In the genomic region with DNA sequence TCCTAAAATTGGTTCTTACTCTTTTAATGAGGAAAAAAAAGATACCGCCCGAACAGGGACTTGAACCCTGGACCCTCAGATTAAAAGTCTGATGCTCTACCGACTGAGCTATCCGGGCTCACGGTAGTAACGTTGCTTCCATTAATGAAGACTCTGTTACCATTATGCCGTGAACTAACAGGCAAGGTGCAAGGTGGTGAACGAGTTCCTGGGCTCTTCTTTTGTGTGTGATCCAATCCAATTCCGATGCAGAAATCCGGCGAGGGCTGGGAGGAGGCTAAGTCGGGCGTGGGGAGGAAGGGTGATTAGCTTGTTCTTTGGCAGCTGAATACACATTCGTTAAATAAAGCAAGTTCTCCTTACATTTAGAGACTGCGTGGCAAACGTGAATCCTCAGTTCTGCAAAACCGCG, we compare ENCODE assay signal across 1 cellular context.
TF ChIP-seq lines count a peak whose summit lies in the region.

No MANE protein-coding gene starts in this region.

TF ChIP-seq in HepG2, 621 proteins besides CTCF, POLR2A, EP300 and RAD21 (continued from another document and continues in another):
- TF ChIP-seq, protein P1, sequence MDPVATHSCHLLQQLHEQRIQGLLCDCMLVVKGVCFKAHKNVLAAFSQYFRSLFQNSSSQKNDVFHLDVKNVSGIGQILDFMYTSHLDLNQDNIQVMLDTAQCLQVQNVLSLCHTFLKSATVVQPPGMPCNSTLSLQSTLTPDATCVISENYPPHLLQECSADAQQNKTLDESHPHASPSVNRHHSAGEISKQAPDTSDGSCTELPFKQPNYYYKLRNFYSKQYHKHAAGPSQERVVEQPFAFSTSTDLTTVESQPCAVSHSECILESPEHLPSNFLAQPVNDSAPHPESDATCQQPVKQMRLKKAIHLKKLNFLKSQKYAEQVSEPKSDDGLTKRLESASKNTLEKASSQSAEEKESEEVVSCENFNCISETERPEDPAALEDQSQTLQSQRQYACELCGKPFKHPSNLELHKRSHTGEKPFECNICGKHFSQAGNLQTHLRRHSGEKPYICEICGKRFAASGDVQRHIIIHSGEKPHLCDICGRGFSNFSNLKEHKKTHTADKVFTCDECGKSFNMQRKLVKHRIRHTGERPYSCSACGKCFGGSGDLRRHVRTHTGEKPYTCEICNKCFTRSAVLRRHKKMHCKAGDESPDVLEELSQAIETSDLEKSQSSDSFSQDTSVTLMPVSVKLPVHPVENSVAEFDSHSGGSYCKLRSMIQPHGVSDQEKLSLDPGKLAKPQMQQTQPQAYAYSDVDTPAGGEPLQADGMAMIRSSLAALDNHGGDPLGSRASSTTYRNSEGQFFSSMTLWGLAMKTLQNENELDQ (CRISPR knock-in tag; IDR thresholded peaks at IDR 0.05; ENCODE audit: borderline replicate concordance): no peak
- TF ChIP-seq DZIP1 (CRISPR knock-in tag; IDR thresholded peaks at IDR 0.05) (no peak), ZNF747 (CRISPR knock-in tag; IDR thresholded peaks at IDR 0.05; ENCODE audit: borderline replicate concordance) (no peak), ZMAT5 (CRISPR knock-in tag; IDR thresholded peaks at IDR 0.05; ENCODE audit: borderline replicate concordance, low read depth) (no peak), RFXANK (CRISPR knock-in tag; IDR thresholded peaks at IDR 0.05) (no peak), IRF2 (CRISPR knock-in tag; IDR thresholded peaks at IDR 0.05) (peak; percentile 55; the same call in 1 of the 2 replicates), ZBTB38 (CRISPR knock-in tag; IDR thresholded peaks at IDR 0.05) (no peak; the same call in 1 of the 2 replicates), TMF1 (CRISPR knock-in tag; IDR thresholded peaks at IDR 0.05; ENCODE audit: low read depth) (no peak), ZNF615 (CRISPR knock-in tag; IDR thresholded peaks at IDR 0.05; ENCODE audit: borderline replicate concordance) (no peak), ZFP41 (CRISPR knock-in tag; IDR thresholded peaks at IDR 0.05; ENCODE audit: borderline replicate concordance) (no peak), ZNF207 (IDR thresholded peaks at IDR 0.05; ENCODE audit: borderline replicate concordance) (no peak), EEA1 (CRISPR knock-in tag; IDR thresholded peaks at IDR 0.05; ENCODE audit: borderline replicate concordance) (no peak), ZNF101 (CRISPR knock-in tag; IDR thresholded peaks at IDR 0.05; ENCODE audit: borderline replicate concordance, low read depth) (no peak), ASH2L (IDR thresholded peaks at IDR 0.05; ENCODE audit: insufficient read length, low read depth, low read length) (no peak), ZHX2 (IDR thresholded peaks at IDR 0.05; ENCODE audit: low read depth) (no peak), ZHX2 (CRISPR knock-in tag; IDR thresholded peaks at IDR 0.05; ENCODE audit: borderline replicate concordance) (no peak), ATF5 (CRISPR knock-in tag; IDR thresholded peaks at IDR 0.05; ENCODE audit: low read depth) (no peak), ARID2 (CRISPR knock-in tag; IDR thresholded peaks at IDR 0.05; ENCODE audit: borderline replicate concordance) (no peak), TRIM24 (CRISPR knock-in tag; IDR thresholded peaks at IDR 0.05) (no peak), RARA (CRISPR knock-in tag; IDR thresholded peaks at IDR 0.05) (no peak), TBX3 (IDR thresholded peaks at IDR 0.05; ENCODE audit: borderline replicate concordance) (peak; percentile 18; the same call in 1 of the 2 replicates), RELA (CRISPR knock-in tag; IDR thresholded peaks at IDR 0.05) (no peak), FOXA1 (IDR thresholded peaks at IDR 0.05) (no peak), FOXA1 (CRISPR knock-in tag; IDR thresholded peaks at IDR 0.05) (no peak), RFXAP (CRISPR knock-in tag; IDR thresholded peaks at IDR 0.05; ENCODE audit: borderline replicate concordance) (0 out of 2 replicates have a peak, but pooled peaks have one; percentile 23), MEIS1 (CRISPR knock-in tag; IDR thresholded peaks at IDR 0.05; ENCODE audit: borderline replicate concordance) (no peak)
- TF ChIP-seq, protein P2, sequence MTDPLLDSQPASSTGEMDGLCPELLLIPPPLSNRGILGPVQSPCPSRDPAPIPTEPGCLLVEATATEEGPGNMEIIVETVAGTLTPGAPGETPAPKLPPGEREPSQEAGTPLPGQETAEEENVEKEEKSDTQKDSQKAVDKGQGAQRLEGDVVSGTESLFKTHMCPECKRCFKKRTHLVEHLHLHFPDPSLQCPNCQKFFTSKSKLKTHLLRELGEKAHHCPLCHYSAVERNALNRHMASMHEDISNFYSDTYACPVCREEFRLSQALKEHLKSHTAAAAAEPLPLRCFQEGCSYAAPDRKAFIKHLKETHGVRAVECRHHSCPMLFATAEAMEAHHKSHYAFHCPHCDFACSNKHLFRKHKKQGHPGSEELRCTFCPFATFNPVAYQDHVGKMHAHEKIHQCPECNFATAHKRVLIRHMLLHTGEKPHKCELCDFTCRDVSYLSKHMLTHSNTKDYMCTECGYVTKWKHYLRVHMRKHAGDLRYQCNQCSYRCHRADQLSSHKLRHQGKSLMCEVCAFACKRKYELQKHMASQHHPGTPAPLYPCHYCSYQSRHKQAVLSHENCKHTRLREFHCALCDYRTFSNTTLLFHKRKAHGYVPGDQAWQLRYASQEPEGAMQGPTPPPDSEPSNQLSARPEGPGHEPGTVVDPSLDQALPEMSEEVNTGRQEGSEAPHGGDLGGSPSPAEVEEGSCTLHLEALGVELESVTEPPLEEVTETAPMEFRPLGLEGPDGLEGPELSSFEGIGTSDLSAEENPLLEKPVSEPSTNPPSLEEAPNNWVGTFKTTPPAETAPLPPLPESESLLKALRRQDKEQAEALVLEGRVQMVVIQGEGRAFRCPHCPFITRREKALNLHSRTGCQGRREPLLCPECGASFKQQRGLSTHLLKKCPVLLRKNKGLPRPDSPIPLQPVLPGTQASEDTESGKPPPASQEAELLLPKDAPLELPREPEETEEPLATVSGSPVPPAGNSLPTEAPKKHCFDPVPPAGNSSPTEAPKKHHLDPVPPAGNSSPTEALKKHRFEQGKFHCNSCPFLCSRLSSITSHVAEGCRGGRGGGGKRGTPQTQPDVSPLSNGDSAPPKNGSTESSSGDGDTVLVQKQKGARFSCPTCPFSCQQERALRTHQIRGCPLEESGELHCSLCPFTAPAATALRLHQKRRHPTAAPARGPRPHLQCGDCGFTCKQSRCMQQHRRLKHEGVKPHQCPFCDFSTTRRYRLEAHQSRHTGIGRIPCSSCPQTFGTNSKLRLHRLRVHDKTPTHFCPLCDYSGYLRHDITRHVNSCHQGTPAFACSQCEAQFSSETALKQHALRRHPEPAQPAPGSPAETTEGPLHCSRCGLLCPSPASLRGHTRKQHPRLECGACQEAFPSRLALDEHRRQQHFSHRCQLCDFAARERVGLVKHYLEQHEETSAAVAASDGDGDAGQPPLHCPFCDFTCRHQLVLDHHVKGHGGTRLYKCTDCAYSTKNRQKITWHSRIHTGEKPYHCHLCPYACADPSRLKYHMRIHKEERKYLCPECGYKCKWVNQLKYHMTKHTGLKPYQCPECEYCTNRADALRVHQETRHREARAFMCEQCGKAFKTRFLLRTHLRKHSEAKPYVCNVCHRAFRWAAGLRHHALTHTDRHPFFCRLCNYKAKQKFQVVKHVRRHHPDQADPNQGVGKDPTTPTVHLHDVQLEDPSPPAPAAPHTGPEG (CRISPR knock-in tag; IDR thresholded peaks at IDR 0.05): no peak
- TF ChIP-seq, protein P3, sequence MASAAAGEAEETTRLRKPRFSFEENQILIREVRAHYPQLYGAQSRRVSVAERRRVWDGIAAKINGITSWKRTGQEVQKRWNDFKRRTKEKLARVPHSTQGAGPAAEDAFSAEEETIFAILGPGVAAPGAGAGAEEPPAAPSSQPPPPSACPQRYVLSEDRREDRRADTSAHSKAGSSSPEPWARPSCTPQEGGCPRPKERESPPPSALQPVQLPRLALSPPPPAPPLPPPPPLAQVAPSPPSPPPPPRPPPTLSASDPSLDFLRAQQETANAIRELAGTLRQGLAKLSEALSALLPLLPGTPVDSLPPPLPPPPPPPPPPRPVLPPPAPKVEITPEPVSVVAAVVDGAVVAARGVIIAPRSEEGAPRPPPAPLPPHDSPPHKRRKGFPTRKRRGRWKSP (CRISPR knock-in tag; IDR thresholded peaks at IDR 0.05): peak; percentile 72; the same call in 1 of the 2 replicates
- TF ChIP-seq, protein P4, sequence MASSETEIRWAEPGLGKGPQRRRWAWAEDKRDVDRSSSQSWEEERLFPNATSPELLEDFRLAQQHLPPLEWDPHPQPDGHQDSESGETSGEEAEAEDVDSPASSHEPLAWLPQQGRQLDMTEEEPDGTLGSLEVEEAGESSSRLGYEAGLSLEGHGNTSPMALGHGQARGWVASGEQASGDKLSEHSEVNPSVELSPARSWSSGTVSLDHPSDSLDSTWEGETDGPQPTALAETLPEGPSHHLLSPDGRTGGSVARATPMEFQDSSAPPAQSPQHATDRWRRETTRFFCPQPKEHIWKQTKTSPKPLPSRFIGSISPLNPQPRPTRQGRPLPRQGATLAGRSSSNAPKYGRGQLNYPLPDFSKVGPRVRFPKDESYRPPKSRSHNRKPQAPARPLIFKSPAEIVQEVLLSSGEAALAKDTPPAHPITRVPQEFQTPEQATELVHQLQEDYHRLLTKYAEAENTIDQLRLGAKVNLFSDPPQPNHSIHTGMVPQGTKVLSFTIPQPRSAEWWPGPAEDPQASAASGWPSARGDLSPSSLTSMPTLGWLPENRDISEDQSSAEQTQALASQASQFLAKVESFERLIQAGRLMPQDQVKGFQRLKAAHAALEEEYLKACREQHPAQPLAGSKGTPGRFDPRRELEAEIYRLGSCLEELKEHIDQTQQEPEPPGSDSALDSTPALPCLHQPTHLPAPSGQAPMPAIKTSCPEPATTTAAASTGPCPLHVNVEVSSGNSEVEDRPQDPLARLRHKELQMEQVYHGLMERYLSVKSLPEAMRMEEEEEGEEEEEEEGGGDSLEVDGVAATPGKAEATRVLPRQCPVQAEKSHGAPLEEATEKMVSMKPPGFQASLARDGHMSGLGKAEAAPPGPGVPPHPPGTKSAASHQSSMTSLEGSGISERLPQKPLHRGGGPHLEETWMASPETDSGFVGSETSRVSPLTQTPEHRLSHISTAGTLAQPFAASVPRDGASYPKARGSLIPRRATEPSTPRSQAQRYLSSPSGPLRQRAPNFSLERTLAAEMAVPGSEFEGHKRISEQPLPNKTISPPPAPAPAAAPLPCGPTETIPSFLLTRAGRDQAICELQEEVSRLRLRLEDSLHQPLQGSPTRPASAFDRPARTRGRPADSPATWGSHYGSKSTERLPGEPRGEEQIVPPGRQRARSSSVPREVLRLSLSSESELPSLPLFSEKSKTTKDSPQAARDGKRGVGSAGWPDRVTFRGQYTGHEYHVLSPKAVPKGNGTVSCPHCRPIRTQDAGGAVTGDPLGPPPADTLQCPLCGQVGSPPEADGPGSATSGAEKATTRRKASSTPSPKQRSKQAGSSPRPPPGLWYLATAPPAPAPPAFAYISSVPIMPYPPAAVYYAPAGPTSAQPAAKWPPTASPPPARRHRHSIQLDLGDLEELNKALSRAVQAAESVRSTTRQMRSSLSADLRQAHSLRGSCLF (CRISPR knock-in tag; IDR thresholded peaks at IDR 0.05; ENCODE audit: borderline replicate concordance): no peak
